ENCODE assay signal across 12 cellular contexts in genomic region chr1:198829948-198830347, GRCh38.
DNase-seq lines count a peak whose midpoint lies in the region; ATAC-seq, FAIRE-seq and TF ChIP-seq lines count a peak whose summit lies in the region.
"Had no signal": no experiment of that assay in that cellular context is flagged by ENCODE, and none has a peak within 500 bp of the region (broad histone marks: within the 10 kb centered on the region; RNA-seq: fewer than 3 reads in every experiment).

No MANE protein-coding gene starts in this region.

- BruUV-seq in K562 (replicated peaks; lab: Mats Ljungman, UMichigan) (no TSS peak), Calu3 (replicated peaks; lab: Mats Ljungman, UMichigan) (no TSS peak)

- H3K4me3 ChIP-seq in AG10803 (ENCODE audit: low read length) (no peak overlapping the region), K562 (no peak overlapping the region), coronary artery (no peak overlapping the region)
- H3K4me3 ChIP-seq: mucosa of descending colon had no signal

- no peak for TF ChIP-seq EP300 in K562 (IDR thresholded peaks at IDR 0.05; ENCODE audit: low read length)

- TF ChIP-seq RAD21 in K562 (CRISPR knock-in tag; conservative IDR thresholded peaks at IDR 0.05 in 1 of 2, IDR thresholded peaks at IDR 0.05 in 1 of 2): peak; percentile 19 to 49; a peak in 2 of 4 replicates

- no peaks in the 10 kb centered on the region for H3K4me1 ChIP-seq in K562 (replicated peaks in 1 of 2; ENCODE audit: control insufficient read depth in 2 of 2, insufficient read depth in 2 of 2, low read length in 2 of 2)

- ATAC-seq in K562: peak; percentile 61; the same call in 2 of the 3 replicates

- in situ Hi-C loops in K562 (cut with MboI): no loop called here

- FAIRE-seq in K562 (lab: Jason Lieb, UNC): no peak

- no peaks in the 10 kb centered on the region for H3K27me3 ChIP-seq in K562 (ENCODE audit: control insufficient read depth in 2 of 2, insufficient read depth in 2 of 2, low read length in 2 of 2)

- no peak overlapping the region for H3K9ac ChIP-seq in K562 (ENCODE audit: insufficient read depth in 1 of 2, low read depth in 2 of 2, low read length in 2 of 2)

- no peak overlapping the region for H2AFZ ChIP-seq in K562 (ENCODE audit: low read depth, low read length)

- no peak overlapping the region for H3K27ac Mint-ChIP-seq in HFFc6
- H3K27ac Mint-ChIP-seq in nephron progenitor cell: no peak overlapping the region
- H3K27ac Mint-ChIP-seq in Calu3 (ENCODE audit: unreplicated experiment): no peak overlapping the region

- peak; percentile 45 for TF ChIP-seq CTCF in AG10803 (conservative IDR thresholded peaks at IDR 0.05; ENCODE audit: low read length)
- peak; percentile 56; the same call in 1 of the 2 replicates for TF ChIP-seq CTCF in HFFc6 (IDR thresholded peaks at IDR 0.05)
- TF ChIP-seq CTCF in K562 (IDR thresholded peaks at IDR 0.05 in 2 of 3, conservative IDR thresholded peaks at IDR 0.05 in 1 of 3; ENCODE audit: insufficient read depth in 2 of 3, low read depth in 1 of 3, low read length in 3 of 3): peak in 1 of 3 experiments; percentile 20; a peak in 1 of 6 replicates
- TF ChIP-seq CTCF in nephron progenitor cell (IDR thresholded peaks at IDR 0.05): no peak
- no peak for TF ChIP-seq CTCF in coronary artery (IDR thresholded peaks at IDR 0.05)
- no peak for TF ChIP-seq CTCF in Calu3 (IDR thresholded peaks at IDR 0.05; ENCODE audit: unreplicated experiment)

- no peaks in the 10 kb centered on the region; the same call in 1 of the 2 replicates for H3K9me3 ChIP-seq in K562 (replicated peaks; ENCODE audit: control insufficient read depth, insufficient read depth, low read depth, low read length)
- H3K9me3 ChIP-seq: mucosa of descending colon had no signal

- no peaks in the 10 kb centered on the region for H3K79me2 ChIP-seq in K562 (ENCODE audit: control insufficient read depth, insufficient read depth, low read length)

- no peak for TF ChIP-seq POLR2A in K562 (conservative IDR thresholded peaks at IDR 0.05)

- WGBS in K562 (ENCODE audit: insufficient coverage, low coverage, missing lambda C conversion rate): 0% methylated on average over 1 of the region's 1 CpG

- H3K36me3 Mint-ChIP-seq in HFFc6 (ENCODE audit: low read depth): no peaks in the 10 kb centered on the region
- no peaks in the 10 kb centered on the region for H3K36me3 Mint-ChIP-seq in nephron progenitor cell (ENCODE audit: low read depth)
- peaks cover 16% of the 10 kb centered on the region for H3K36me3 Mint-ChIP-seq in Calu3 (ENCODE audit: insufficient read depth, unreplicated experiment)

- H3K4me2 ChIP-seq in K562 (ENCODE audit: insufficient read depth, low read length): no peak overlapping the region

- POLR2A ChIA-PET in K562 (lab: Yijun Ruan, JAX): no interaction called here

- no peaks in the 10 kb centered on the region; the same call in 1 of the 2 replicates for H3K4me1 Mint-ChIP-seq in HFFc6 (ENCODE audit: low read depth)
- peaks cover 10% of the 10 kb centered on the region for H3K4me1 Mint-ChIP-seq in nephron progenitor cell
- H3K4me1 Mint-ChIP-seq in Calu3 (ENCODE audit: low read depth, unreplicated experiment): no peaks in the 10 kb centered on the region

- intact Hi-C loops in K562 (cut with micrococcal nuclease): no loop called here
- intact Hi-C loops in Calu3 (cut with micrococcal nuclease; ENCODE audit: unreplicated experiment): no loop called here

- H3K36me3 ChIP-seq in K562 (ENCODE audit: control insufficient read depth, insufficient read depth, low read length): no peaks in the 10 kb centered on the region

- H3K9me1 ChIP-seq in K562 (ENCODE audit: control insufficient read depth, insufficient read depth, low read length): no peaks in the 10 kb centered on the region

- H3K9me3 Mint-ChIP-seq in HFFc6: no peaks in the 10 kb centered on the region
- no peaks in the 10 kb centered on the region for H3K9me3 Mint-ChIP-seq in nephron progenitor cell
- H3K9me3 Mint-ChIP-seq in Calu3 (ENCODE audit: low read depth, unreplicated experiment): no peaks in the 10 kb centered on the region

- no peak overlapping the region for H3K4me3 Mint-ChIP-seq in HFFc6
- H3K4me3 Mint-ChIP-seq in nephron progenitor cell: no peak overlapping the region
- H3K4me3 Mint-ChIP-seq in Calu3 (ENCODE audit: low read depth, unreplicated experiment): no peak overlapping the region

- no peaks in the 10 kb centered on the region for H4K20me1 ChIP-seq in K562 (replicated peaks; ENCODE audit: control insufficient read depth, insufficient read depth, low read length)

- H3K27ac ChIP-seq in K562 (ENCODE audit: extremely low read depth, low read depth, low read length): no peak overlapping the region
- no peak overlapping the region for H3K27ac ChIP-seq in coronary artery

- DNase-seq in AG10803 (ENCODE audit: low read depth): peak; percentile 17
- peak; percentile 10 for DNase-seq in HFFc6
- peak in 1 of 4 experiments; percentile 4 for DNase-seq in K562 (ENCODE audit: extremely low read depth in 1 of 4, low spot score in 3 of 4)
- peak; percentile 19 for DNase-seq in iPS-NIHi11 (ENCODE audit: low spot score)
- DNase-seq in nucleus accumbens (lab: John Stamatoyannopoulos, UW): no peak
- no peak for DNase-seq in nephron progenitor cell
- no peak for DNase-seq in coronary artery (ENCODE audit: low spot score)
- no peak for DNase-seq in Calu3
- DNase-seq: activated CD4-positive, CD25-positive, alpha-beta regulatory T cell; activated naive CD4-positive, alpha-beta T cell treated with Interleukin-2 at 50 U/mL for 16 hours; mucosa of descending colon; NCI-H1436 had no signal

- CTCF ChIA-PET in K562 (lab: Yijun Ruan, JAX; ENCODE audit: low intra/inter-chr PET ratio) (no interaction called here), Calu3 (lab: Charles Lee) (no interaction called here)

- H3K27me3 Mint-ChIP-seq in HFFc6 (ENCODE audit: insufficient read depth) (peaks cover 2% of the 10 kb centered on the region), nephron progenitor cell (ENCODE audit: low read depth, poor library complexity) (peaks cover 7% of the 10 kb centered on the region), Calu3 (ENCODE audit: unreplicated experiment) (no peaks in the 10 kb centered on the region)

TF ChIP-seq in K562, 482 proteins besides CTCF, POLR2A, EP300 and RAD21:
- TF ChIP-seq GTF2E2 (tag; IDR thresholded peaks at IDR 0.05) (no peak), ZNF134 (CRISPR knock-in tag; conservative IDR thresholded peaks at IDR 0.05) (no peak), ZNF184 (CRISPR knock-in tag; IDR thresholded peaks at IDR 0.05) (no peak), PHF20 (IDR thresholded peaks at IDR 0.05; ENCODE audit: partially characterized antibody) (no peak), SMAD2 (IDR thresholded peaks at IDR 0.05; ENCODE audit: low read depth, low read length) (no peak), YBX1 (IDR thresholded peaks at IDR 0.05) (no peak), ZNF217 (CRISPR knock-in tag; IDR thresholded peaks at IDR 0.05) (no peak), CREBBP (IDR thresholded peaks at IDR 0.05; ENCODE audit: low read depth, low read length) (no peak), MBD2 (IDR thresholded peaks at IDR 0.05; ENCODE audit: borderline replicate concordance, low read depth) (no peak), CBX8 (IDR thresholded peaks at IDR 0.05; ENCODE audit: borderline replicate concordance, extremely low read depth, low read depth, low read length, poor library complexity, severe bottlenecking) (no peak), HDAC2 (IDR thresholded peaks at IDR 0.05) (no peak)
- TF ChIP-seq, protein P1, sequence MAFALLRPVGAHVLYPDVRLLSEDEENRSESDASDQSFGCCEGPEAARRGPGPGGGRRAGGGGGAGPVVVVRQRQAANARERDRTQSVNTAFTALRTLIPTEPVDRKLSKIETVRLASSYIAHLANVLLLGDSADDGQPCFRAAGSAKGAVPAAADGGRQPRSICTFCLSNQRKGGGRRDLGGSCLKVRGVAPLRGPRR (CRISPR knock-in tag; IDR thresholded peaks at IDR 0.05): no peak
TF ChIP-seq in K562: peak in this region for 0.

Comparison
In these comparisons a context has a peak if more than half of its experiments do, and no peak if none do; other contexts are left out.
1. DNase-seq: peak in AG10803 (single experiment), HFFc6 (single experiment) and iPS-NIHi11 (single experiment); none in nucleus accumbens (0 of 56), nephron progenitor cell (single experiment), coronary artery (single experiment) and Calu3 (single experiment).
2. CTCF ChIP-seq: peak in AG10803 (single experiment) and HFFc6 (single experiment); none in nephron progenitor cell (single experiment), coronary artery (single experiment) and Calu3 (single experiment).